ENCODE assay signal across 29 cellular contexts in the genomic region with DNA sequence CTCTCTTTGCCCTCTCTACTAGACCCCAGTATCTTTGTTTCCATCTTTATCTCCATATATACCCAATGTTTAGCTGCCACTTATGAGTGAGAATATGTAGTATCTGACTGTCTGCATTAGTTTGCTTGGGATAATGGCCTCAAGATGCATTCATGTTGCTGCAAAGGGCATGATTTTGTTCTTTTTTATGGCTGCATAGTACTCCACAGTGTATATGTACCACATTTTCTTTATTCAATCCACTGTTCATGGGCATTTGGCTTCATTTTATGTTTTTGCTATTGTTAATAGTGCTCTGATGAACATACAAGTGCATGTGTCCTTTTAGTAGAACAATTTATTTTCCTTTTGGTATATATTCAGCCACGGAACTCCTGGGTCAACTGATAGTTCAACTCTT.
"Had no signal": no experiment of that assay in that cellular context is flagged by ENCODE, and none has a peak within 500 bp of the region (broad histone marks: within the 10 kb centered on the region; RNA-seq: fewer than 3 reads in every experiment).

No MANE protein-coding gene starts in this region.

- H3K4me2 ChIP-seq: hepatocyte had no signal

- FAIRE-seq: endometrium, endothelial cell of umbilical vein, frontal cortex had no signal

- ATAC-seq: effector memory CD8-positive, alpha-beta T cell; esophagus mucosa; foreskin keratinocyte; gastrocnemius medialis; gastroesophageal sphincter; heart left ventricle; heart right ventricle had no signal

- H3K9me3 Mint-ChIP-seq: dendritic cell treated with granulocyte-macrophage colony-stimulating factor and Interleukin-4, amounts not matched to agents 40 ng/mL and 50 ng/mL, for 4 days had no signal

- H3K4me3 ChIP-seq: colonic mucosa, coronary artery, dorsolateral prefrontal cortex, esophagus muscularis mucosa, esophagus squamous epithelium, gastrocnemius medialis, gastroesophageal sphincter, heart left ventricle, heart right ventricle, hepatocyte had no signal

- DNase-seq: colonic mucosa; cortex of kidney; dermis blood vessel endothelial cell; dorsolateral prefrontal cortex; effector CD4-positive, alpha-beta T cell; effector CD8-positive, alpha-beta T cell; effector memory CD4-positive, alpha-beta T cell; effector memory CD8-positive, alpha-beta T cell; endodermal cell; erythroblast; esophagus squamous epithelium; foreskin fibroblast; foreskin keratinocyte; foreskin melanocyte; gastrocnemius medialis; glutamatergic neuron; head of caudate nucleus; heart left ventricle; heart right ventricle had no signal

- H3K27ac Mint-ChIP-seq: dendritic cell treated with granulocyte-macrophage colony-stimulating factor and Interleukin-4, amounts not matched to agents 40 ng/mL and 50 ng/mL, for 4 days; effector memory CD8-positive, alpha-beta T cell; endodermal cell had no signal

- H2AFZ ChIP-seq: hepatocyte had no signal

- H3K9me3 ChIP-seq: colonic mucosa, esophagus squamous epithelium, gastrocnemius medialis, gastroesophageal sphincter had no signal

- H3K27me3 Mint-ChIP-seq: dendritic cell treated with granulocyte-macrophage colony-stimulating factor and Interleukin-4, amounts not matched to agents 40 ng/mL and 50 ng/mL, for 4 days; effector memory CD8-positive, alpha-beta T cell had no signal

- H3K27me3 ChIP-seq: colonic mucosa, esophagus muscularis mucosa, esophagus squamous epithelium, foreskin keratinocyte, gastrocnemius medialis, gastroesophageal sphincter, heart left ventricle, hepatocyte had no signal

- H3K36me3 ChIP-seq: colonic mucosa, esophagus muscularis mucosa, esophagus squamous epithelium, gastrocnemius medialis, gastroesophageal sphincter, heart left ventricle, heart right ventricle had no signal

- H3K4me3 Mint-ChIP-seq: dendritic cell treated with granulocyte-macrophage colony-stimulating factor and Interleukin-4, amounts not matched to agents 40 ng/mL and 50 ng/mL, for 4 days; effector memory CD8-positive, alpha-beta T cell; endodermal cell had no signal

- H3K4me1 ChIP-seq: colonic mucosa, esophagus muscularis mucosa, esophagus squamous epithelium, foreskin keratinocyte, gastrocnemius medialis, gastroesophageal sphincter, heart left ventricle, heart right ventricle had no signal

- H3K27ac ChIP-seq: colonic mucosa, coronary artery, dorsolateral prefrontal cortex, epithelial cell of prostate, esophagus muscularis mucosa, esophagus squamous epithelium, foreskin keratinocyte, gastrocnemius medialis, gastroesophageal sphincter, heart left ventricle, heart right ventricle, hepatocyte had no signal

- H3K79me2 ChIP-seq: hepatocyte had no signal
